In genomic region chr15:77420610-77421369, GRCh38 we compare ENCODE assay signal across 8 cellular contexts. TPM values are rescaled to one million over a fixed set of nuclear protein-coding genes. Genes with fewer than 3 reads are reported as not detected.
DNase-seq lines count a peak whose midpoint lies in the region; ATAC-seq and TF ChIP-seq lines count a peak whose summit lies in the region.

Gene HMG20A (plus strand): TSS chr15:77420888. CDS start chr15:77458408, 37,520 bp downstream.

- H3K27me3 ChIP-seq in colonic mucosa, result no peaks in the 10 kb centered on the region
- H3K27me3 ChIP-seq in layer of hippocampus (ENCODE audit: control insufficient read depth, insufficient read depth, low read length), result no peaks in the 10 kb centered on the region

- no peaks in the 10 kb centered on the region for H3K4me1 ChIP-seq in colonic mucosa

- peak within 1 kb of the TSS; percentile 90 to 95 for H3K9ac ChIP-seq in colonic mucosa (ENCODE audit: low read depth in 2 of 2, low read length in 2 of 2)

- intact Hi-C loops in colonic mucosa (cut with DNase I), result loop anchor here (10.0 kb wide), 1 partner anchor 74 kb away; no protein-coding TSS in a partner anchor

- H3K27ac ChIP-seq in colonic mucosa (peak within 1 kb of the TSS; percentile 91), layer of hippocampus (ENCODE audit: low read depth, low read length) (peak within 1 kb of the TSS; percentile 91)

- no peak for TF ChIP-seq CTCF in colonic mucosa (IDR thresholded peaks at IDR 0.05)

- ATAC-seq in GM18909 (IDR thresholded peaks at IDR 0.05; ENCODE audit: poor library complexity, unreplicated experiment), result peak; percentile 48
- ATAC-seq in HG03196 (IDR thresholded peaks at IDR 0.05; ENCODE audit: unreplicated experiment), result peak; percentile 38

- H3K9me3 ChIP-seq in colonic mucosa, result no peaks in the 10 kb centered on the region

- no peaks in the 10 kb centered on the region for H3K36me3 ChIP-seq in colonic mucosa

- peak within 1 kb of the TSS; percentile 88 for H3K4me3 ChIP-seq in colonic mucosa

- DNase-seq in AG08395 (ENCODE audit: low spot score) (peak; percentile 65), NCI-H446 treated with DMSO at 0.1 percent for 48 hours (lab: John Stamatoyannopoulos, UW) (peak; percentile 82), colonic mucosa (peak; percentile 79)
- peak; percentile 35 to 39 for DNase-seq in activated CD4-positive, alpha-beta T cell treated with anti-CD3 and anti-CD28 coated beads for 24 hours (ENCODE audit: low read depth in 2 of 2)
- DNase-seq in stimulated activated CD4-positive, alpha-beta T cell treated with anti-CD3 and anti-CD28 coated beads, Interleukin-1b, Interleukin-23, amount 100 ng/mL, for 4 hours (ENCODE audit: low read depth in 2 of 2), result peak; percentile 38 to 51

RNA-seq across cellular contexts. Expression of gene HMG20A, which starts in this region (rescaled TPM):
- total RNA-seq in colonic mucosa, result 10 to 100 TPM; 32.9 to 37.1 TPM

Comparison
In these comparisons a context has a peak if more than half of its experiments do, and no peak if none do; other contexts are left out.
1. Peak in every context shown above with its lines: DNase-seq, ATAC-seq, H3K4me3 ChIP-seq and H3K27ac ChIP-seq.